ENCODE assay signal across 3 cellular contexts in the genomic region with DNA sequence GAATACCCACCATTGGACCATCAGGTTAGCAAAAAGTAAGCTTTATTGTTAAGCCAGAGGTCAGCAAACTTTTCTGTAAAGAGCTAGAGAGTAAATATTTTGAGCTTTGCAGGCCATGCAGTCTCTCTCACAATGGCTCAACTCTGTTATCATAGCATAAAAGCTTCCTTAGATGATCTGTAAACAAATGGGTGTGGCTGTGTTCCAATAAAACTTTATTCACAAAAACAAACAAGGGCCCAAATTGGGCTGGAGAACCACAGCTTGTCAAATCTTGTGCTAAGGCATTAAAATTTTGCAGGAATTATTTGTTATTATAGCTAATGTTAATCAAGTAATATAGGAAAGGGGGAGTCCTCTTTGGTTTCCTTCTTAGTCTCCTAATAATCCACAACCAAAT.
TF ChIP-seq lines count a peak whose summit lies in the region.

No MANE protein-coding gene starts in this region.

TF ChIP-seq in HepG2, 621 proteins besides CTCF, POLR2A, EP300 and RAD21 (continues in another document):
- TF ChIP-seq ARNTL (CRISPR knock-in tag; IDR thresholded peaks at IDR 0.05) (no peak), KDM6A (CRISPR knock-in tag; IDR thresholded peaks at IDR 0.05; ENCODE audit: low read depth) (no peak)
- TF ChIP-seq, protein P1, sequence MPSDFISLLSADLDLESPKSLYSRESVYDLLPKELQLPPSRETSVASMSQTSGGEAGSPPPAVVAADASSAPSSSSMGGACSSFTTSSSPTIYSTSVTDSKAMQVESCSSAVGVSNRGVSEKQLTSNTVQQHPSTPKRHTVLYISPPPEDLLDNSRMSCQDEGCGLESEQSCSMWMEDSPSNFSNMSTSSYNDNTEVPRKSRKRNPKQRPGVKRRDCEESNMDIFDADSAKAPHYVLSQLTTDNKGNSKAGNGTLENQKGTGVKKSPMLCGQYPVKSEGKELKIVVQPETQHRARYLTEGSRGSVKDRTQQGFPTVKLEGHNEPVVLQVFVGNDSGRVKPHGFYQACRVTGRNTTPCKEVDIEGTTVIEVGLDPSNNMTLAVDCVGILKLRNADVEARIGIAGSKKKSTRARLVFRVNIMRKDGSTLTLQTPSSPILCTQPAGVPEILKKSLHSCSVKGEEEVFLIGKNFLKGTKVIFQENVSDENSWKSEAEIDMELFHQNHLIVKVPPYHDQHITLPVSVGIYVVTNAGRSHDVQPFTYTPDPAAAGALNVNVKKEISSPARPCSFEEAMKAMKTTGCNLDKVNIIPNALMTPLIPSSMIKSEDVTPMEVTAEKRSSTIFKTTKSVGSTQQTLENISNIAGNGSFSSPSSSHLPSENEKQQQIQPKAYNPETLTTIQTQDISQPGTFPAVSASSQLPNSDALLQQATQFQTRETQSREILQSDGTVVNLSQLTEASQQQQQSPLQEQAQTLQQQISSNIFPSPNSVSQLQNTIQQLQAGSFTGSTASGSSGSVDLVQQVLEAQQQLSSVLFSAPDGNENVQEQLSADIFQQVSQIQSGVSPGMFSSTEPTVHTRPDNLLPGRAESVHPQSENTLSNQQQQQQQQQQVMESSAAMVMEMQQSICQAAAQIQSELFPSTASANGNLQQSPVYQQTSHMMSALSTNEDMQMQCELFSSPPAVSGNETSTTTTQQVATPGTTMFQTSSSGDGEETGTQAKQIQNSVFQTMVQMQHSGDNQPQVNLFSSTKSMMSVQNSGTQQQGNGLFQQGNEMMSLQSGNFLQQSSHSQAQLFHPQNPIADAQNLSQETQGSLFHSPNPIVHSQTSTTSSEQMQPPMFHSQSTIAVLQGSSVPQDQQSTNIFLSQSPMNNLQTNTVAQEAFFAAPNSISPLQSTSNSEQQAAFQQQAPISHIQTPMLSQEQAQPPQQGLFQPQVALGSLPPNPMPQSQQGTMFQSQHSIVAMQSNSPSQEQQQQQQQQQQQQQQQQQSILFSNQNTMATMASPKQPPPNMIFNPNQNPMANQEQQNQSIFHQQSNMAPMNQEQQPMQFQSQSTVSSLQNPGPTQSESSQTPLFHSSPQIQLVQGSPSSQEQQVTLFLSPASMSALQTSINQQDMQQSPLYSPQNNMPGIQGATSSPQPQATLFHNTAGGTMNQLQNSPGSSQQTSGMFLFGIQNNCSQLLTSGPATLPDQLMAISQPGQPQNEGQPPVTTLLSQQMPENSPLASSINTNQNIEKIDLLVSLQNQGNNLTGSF (CRISPR knock-in tag; IDR thresholded peaks at IDR 0.05) = no peak

TF ChIP-seq in GM12878, 131 proteins besides CTCF, POLR2A, EP300 and RAD21:
- TF ChIP-seq, protein P2, sequence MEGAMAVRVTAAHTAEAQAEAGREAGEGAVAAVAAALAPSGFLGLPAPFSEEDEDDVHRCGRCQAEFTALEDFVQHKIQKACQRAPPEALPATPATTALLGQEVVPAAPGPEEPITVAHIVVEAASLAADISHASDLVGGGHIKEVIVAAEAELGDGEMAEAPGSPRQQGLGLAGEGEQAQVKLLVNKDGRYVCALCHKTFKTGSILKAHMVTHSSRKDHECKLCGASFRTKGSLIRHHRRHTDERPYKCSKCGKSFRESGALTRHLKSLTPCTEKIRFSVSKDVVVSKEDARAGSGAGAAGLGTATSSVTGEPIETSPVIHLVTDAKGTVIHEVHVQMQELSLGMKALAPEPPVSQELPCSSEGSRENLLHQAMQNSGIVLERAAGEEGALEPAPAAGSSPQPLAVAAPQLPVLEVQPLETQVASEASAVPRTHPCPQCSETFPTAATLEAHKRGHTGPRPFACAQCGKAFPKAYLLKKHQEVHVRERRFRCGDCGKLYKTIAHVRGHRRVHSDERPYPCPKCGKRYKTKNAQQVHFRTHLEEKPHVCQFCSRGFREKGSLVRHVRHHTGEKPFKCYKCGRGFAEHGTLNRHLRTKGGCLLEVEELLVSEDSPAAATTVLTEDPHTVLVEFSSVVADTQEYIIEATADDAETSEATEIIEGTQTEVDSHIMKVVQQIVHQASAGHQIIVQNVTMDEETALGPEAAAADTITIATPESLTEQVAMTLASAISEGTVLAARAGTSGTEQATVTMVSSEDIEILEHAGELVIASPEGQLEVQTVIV (IDR thresholded peaks at IDR 0.05; ENCODE audit: borderline replicate concordance, partially characterized antibody) = no peak
- no peak for TF ChIP-seq TARDBP (IDR thresholded peaks at IDR 0.05; ENCODE audit: borderline replicate concordance)
- TF ChIP-seq, protein P3, sequence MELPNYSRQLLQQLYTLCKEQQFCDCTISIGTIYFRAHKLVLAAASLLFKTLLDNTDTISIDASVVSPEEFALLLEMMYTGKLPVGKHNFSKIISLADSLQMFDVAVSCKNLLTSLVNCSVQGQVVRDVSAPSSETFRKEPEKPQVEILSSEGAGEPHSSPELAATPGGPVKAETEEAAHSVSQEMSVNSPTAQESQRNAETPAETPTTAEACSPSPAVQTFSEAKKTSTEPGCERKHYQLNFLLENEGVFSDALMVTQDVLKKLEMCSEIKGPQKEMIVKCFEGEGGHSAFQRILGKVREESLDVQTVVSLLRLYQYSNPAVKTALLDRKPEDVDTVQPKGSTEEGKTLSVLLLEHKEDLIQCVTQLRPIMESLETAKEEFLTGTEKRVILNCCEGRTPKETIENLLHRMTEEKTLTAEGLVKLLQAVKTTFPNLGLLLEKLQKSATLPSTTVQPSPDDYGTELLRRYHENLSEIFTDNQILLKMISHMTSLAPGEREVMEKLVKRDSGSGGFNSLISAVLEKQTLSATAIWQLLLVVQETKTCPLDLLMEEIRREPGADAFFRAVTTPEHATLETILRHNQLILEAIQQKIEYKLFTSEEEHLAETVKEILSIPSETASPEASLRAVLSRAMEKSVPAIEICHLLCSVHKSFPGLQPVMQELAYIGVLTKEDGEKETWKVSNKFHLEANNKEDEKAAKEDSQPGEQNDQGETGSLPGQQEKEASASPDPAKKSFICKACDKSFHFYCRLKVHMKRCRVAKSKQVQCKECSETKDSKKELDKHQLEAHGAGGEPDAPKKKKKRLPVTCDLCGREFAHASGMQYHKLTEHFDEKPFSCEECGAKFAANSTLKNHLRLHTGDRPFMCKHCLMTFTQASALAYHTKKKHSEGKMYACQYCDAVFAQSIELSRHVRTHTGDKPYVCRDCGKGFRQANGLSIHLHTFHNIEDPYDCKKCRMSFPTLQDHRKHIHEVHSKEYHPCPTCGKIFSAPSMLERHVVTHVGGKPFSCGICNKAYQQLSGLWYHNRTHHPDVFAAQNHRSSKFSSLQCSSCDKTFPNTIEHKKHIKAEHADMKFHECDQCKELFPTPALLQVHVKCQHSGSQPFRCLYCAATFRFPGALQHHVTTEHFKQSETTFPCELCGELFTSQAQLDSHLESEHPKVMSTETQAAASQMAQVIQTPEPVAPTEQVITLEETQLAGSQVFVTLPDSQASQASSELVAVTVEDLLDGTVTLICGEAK (IDR thresholded peaks at IDR 0.05; ENCODE audit: borderline replicate concordance) = peak; percentile 83

TF ChIP-seq in K562, 482 proteins besides CTCF, POLR2A, EP300 and RAD21:
- TF ChIP-seq, protein P3 (IDR thresholded peaks at IDR 0.05) = peak; percentile 90
- TF ChIP-seq, protein P3 (CRISPR knock-in tag; IDR thresholded peaks at IDR 0.05) = peak; percentile 52; the same call in 1 of the 2 replicates
- TF ChIP-seq GATAD2B (IDR thresholded peaks at IDR 0.05; ENCODE audit: borderline replicate concordance) = no peak
